25 cellular contexts compared by ENCODE assay signal in genomic region chr10:36473122-36473521, GRCh38.
"Had no signal": no experiment of that assay in that cellular context is flagged by ENCODE, and none has a peak within 500 bp of the region (broad histone marks: within the 10 kb centered on the region; RNA-seq: fewer than 3 reads in every experiment).

No MANE protein-coding gene starts in this region.

- H3K4me3 ChIP-seq: K562, SJCRH30 had no signal

- H3K4me1 ChIP-seq: SJCRH30 had no signal

- H3K27ac ChIP-seq: HL-60, SJCRH30 had no signal

- ATAC-seq: K562, Panc1, PC-3, Right ventricle myocardium inferior, SK-N-SH treated with all-trans-retinoic acid at 6 μM for 48 hours had no signal

- H3K9me3 ChIP-seq: SJCRH30 had no signal

- H3K27me3 ChIP-seq: SJCRH30 had no signal

- H3K36me3 ChIP-seq: SJCRH30 had no signal

- DNase-seq: Kasumi-1; MV-4-11; NCI-H1048; NCI-H1105; NCI-H1417; NCI-H1436 treated with DMSO at 0.1 percent for 48 hours; NCI-H1694; NCI-H187 treated with DMSO at 0.1 percent for 48 hours; NCI-H2029 treated with DMSO at 0.1 percent for 48 hours; NCI-H2171; NCI-H226; NCI-H446; NCI-H510A; NCI-H524 treated with DMSO at 0.1 percent for 48 hours; NCI-H69; NCI-H774; NK-92 treated with Interleukin-12 subunit alpha and Interleukin-12 subunit beta, amount 100 ng/mL, for 24 hours; PC-3; SHP77 treated with DMSO at 0.1 percent for 48 hours; SJCRH30 had no signal
